Comparison of ENCODE assay signal across 8 cellular contexts in the genomic region with DNA sequence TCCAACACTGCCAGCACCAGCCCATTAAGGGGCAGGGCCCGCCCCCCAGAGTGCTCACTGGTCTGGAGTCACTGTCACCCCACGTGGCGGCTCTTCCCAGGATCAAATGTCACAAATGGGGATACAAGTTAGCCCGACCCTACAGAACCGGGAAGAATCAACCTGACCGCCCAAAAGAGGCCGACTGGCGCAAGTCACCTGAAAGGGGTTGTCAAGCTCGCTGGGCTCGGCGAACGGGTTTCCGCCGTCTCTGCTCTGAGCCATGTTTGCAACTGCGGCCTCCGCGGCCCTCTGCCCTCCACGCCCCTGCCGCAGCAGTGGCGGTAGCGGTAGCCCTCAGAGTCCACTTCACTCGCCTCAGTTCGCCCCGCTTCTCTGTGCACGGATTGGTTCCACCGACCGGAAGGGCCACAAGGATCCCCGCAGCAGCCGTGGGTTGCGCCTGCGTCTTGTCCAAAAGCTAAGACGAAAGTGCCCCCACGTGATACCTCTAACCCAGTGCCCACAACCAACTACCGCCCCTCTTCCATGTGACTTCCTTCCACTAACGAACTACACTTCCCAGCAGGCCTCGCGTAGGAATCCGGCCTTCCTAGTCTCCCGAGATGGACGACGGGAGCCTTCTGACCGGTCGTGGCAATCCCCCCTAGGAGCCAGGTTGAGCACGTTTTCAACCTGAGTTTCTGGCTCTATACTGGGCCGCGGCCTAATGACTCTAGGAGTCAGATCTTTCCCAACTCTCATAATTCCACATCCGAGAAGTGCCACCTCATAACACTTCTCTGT. TPM values are rescaled to one million over a fixed set of nuclear protein-coding genes. Genes with fewer than 3 reads are reported as not detected.
DNase-seq lines count a peak whose midpoint lies in the region; ATAC-seq and TF ChIP-seq lines count a peak whose summit lies in the region.

A gene (minus strand): TSS at position 473 of the 786 bp plus-strand sequence. CDS start 209 bp downstream, at position 264.

- peaks cover 25% of the 10 kb centered on the region for H3K36me3 ChIP-seq in BJ (ENCODE audit: control insufficient read depth, insufficient read depth, low read length)

- peaks cover 78% of the 10 kb centered on the region for H3K36me3 Mint-ChIP-seq in activated CD4-positive, alpha-beta T cell treated with anti-CD3 and anti-CD28 coated beads, Interleukin-2, amount 10 ng/mL, durations not matched to agents 24 days and 14 days (ENCODE audit: low read depth)

- peak within 1 kb of the TSS; percentile 96 for H3K4me3 Mint-ChIP-seq in activated CD4-positive, alpha-beta T cell treated with anti-CD3 and anti-CD28 coated beads, Interleukin-2, amount 10 ng/mL, durations not matched to agents 24 days and 14 days

- no peak for TF ChIP-seq CTCF in BJ (IDR thresholded peaks at IDR 0.05; ENCODE audit: insufficient read depth, low read depth, low read length)
- TF ChIP-seq CTCF in coronary artery (IDR thresholded peaks at IDR 0.05), result no peak

- peak within 1 kb of the TSS; percentile 73 for H3K4me3 ChIP-seq in BJ (ENCODE audit: low read depth, low read length)
- H3K4me3 ChIP-seq in coronary artery, result peak within 1 kb of the TSS; percentile 92

- H3K4me1 Mint-ChIP-seq in activated CD4-positive, alpha-beta T cell treated with anti-CD3 and anti-CD28 coated beads, Interleukin-2, amount 10 ng/mL, durations not matched to agents 24 days and 14 days, result peaks cover 30% of the 10 kb centered on the region

- CTCF ChIA-PET in BJ (lab: Yijun Ruan, JAX), result interaction anchor here (0.5 to 4.0 kb wide), 3 partner anchors 11 to 476 kb away, joined by 3 to 44 read pairs (median 6); a partner anchor contains a TSS

- H3K9me3 Mint-ChIP-seq in activated CD4-positive, alpha-beta T cell treated with anti-CD3 and anti-CD28 coated beads, Interleukin-2, amount 10 ng/mL, durations not matched to agents 24 days and 14 days, result no peaks in the 10 kb centered on the region

- no peaks in the 10 kb centered on the region for H3K27me3 ChIP-seq in BJ (ENCODE audit: control insufficient read depth, insufficient read depth, low read length)

- no peaks in the 10 kb centered on the region for H3K27me3 Mint-ChIP-seq in activated CD4-positive, alpha-beta T cell treated with anti-CD3 and anti-CD28 coated beads, Interleukin-2, amount 10 ng/mL, durations not matched to agents 24 days and 14 days

- intact Hi-C loops in activated CD4-positive, alpha-beta T cell treated with anti-CD3 and anti-CD28 coated beads, Interleukin-2, amount 10 ng/mL, durations not matched to agents 24 days and 14 days (cut with micrococcal nuclease), result loop anchor here (1.0 to 5.0 kb wide), 7 partner anchors 11 to 597 kb away; a partner anchor contains a TSS

- ATAC-seq in GM19324 (IDR thresholded peaks at IDR 0.05; ENCODE audit: low FRiP score, unreplicated experiment) (peak; percentile 84), HG03469 (IDR thresholded peaks at IDR 0.05; ENCODE audit: unreplicated experiment) (peak; percentile 78)

- DNase-seq in BJ (ENCODE audit: low read depth) (peak; percentile 94), NCI-H526 treated with DMSO at 0.1 percent for 48 hours (lab: John Stamatoyannopoulos, UW) (peak; percentile 100), coronary artery (ENCODE audit: low spot score) (peak; percentile 98), left kidney (ENCODE audit: low read depth, low spot score) (peak; percentile 99)
- peak; percentile 96 for DNase-seq in activated CD4-positive, alpha-beta T cell treated with anti-CD3 and anti-CD28 coated beads, Interleukin-2, amount 10 ng/mL, durations not matched to agents 24 days and 14 days
- peak; percentile 87 to 90 for DNase-seq in stimulated activated CD4-positive, alpha-beta T cell treated with anti-CD3 and anti-CD28 coated beads, Interleukin-2, amount 100 ng/mL, for 24 hours

- peak within 1 kb of the TSS; percentile 69 to 93 for H3K27ac ChIP-seq in coronary artery

- H3K27ac Mint-ChIP-seq in activated CD4-positive, alpha-beta T cell treated with anti-CD3 and anti-CD28 coated beads, Interleukin-2, amount 10 ng/mL, durations not matched to agents 24 days and 14 days, result peak within 1 kb of the TSS; percentile 91

- POLR2A ChIA-PET in BJ (lab: Charles Lee), result no interaction called here

RNA-seq across cellular contexts. Expression of the gene that starts here (rescaled TPM):
- 147 and 193 TPM in 2 replicates for polyA plus RNA-seq in BJ (2011; rRNA removed)
- 70.5 and 116 TPM in 2 replicates for polyA minus RNA-seq in BJ (2011; rRNA and poly(A)+ RNA removed)
- total RNA-seq in activated CD4-positive, alpha-beta T cell treated with anti-CD3 and anti-CD28 coated beads, Interleukin-2, amount 10 ng/mL, durations not matched to agents 24 days and 14 days, result 152 and 158 TPM in 2 replicates

Comparison
In these comparisons a context has a peak if more than half of its experiments do, and no peak if none do; other contexts are left out.
1. Peak in every context shown above with its lines: DNase-seq, ATAC-seq, H3K4me3 ChIP-seq and H3K27ac ChIP-seq.